Comparison of ENCODE assay signal across 22 cellular contexts in the genomic region with DNA sequence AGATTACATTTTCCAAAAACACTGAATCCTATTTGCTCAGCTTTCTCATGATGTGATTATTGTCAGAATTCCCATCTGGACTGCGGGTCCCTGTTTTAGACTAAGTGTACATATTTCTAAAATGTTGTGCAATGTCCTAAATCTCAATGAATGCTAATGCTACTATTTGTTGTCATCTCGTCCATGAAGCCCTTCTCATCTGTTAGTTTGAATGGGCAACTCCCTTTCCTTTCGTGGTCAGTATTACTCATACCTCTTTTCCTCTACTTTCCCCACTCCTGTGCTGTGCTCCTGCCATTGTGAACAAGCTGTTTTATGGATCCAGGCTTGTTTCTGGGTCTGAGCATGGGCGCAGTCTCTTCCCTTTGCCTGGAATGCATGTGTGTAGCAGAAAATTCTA.
DNase-seq lines count a peak whose midpoint lies in the region; ATAC-seq and TF ChIP-seq lines count a peak whose summit lies in the region.
"Had no signal": no experiment of that assay in that cellular context is flagged by ENCODE, and none has a peak within 500 bp of the region (broad histone marks: within the 10 kb centered on the region; RNA-seq: fewer than 3 reads in every experiment).

No MANE protein-coding gene starts in this region.

- H3K27ac ChIP-seq in left lung (no peak overlapping the region), ascending aorta (no peak overlapping the region)
- H3K27ac ChIP-seq: adrenal gland, tibial artery had no signal

- no peak overlapping the region for H3K27ac Mint-ChIP-seq in stimulated activated effector memory CD8-positive, alpha-beta T cell treated with anti-CD3 and anti-CD28 coated beads, Interleukin-12 subunit alpha, Interleukin-12 subunit beta, amount 100 ng/mL, for 72 hours
- H3K27ac Mint-ChIP-seq: activated T-helper 2 cell treated with anti-CD3 and anti-CD28 coated beads, Interferon-gamma antibody, Interleukin-2, Interleukin-4, amounts not matched to agents 10 μg/mL and 5 μg/mL and 100 μg/mL, durations not matched to agents 14 hours and 24 hours and 36 hours; CD14-positive monocyte; endodermal cell; nephron; T-helper 1 cell treated with Interleukin-12 subunit alpha and Interleukin-12 subunit beta and Interleukin-4 antibody, amounts not matched to agents 30 μg/mL and 1 μg/mL, for 36 hours had no signal

- no peaks in the 10 kb centered on the region for H3K9me3 ChIP-seq in left lung
- no peaks in the 10 kb centered on the region for H3K9me3 ChIP-seq in ascending aorta
- H3K9me3 ChIP-seq: adrenal gland, tibial artery had no signal

- no peak overlapping the region for H3K4me3 ChIP-seq in NB4 (ENCODE audit: low read depth, low read length)
- no peak overlapping the region for H3K4me3 ChIP-seq in epithelial cell of esophagus (ENCODE audit: low read length)
- H3K4me3 ChIP-seq in left lung, result no peak overlapping the region
- H3K4me3 ChIP-seq in ascending aorta, result no peak overlapping the region
- H3K4me3 ChIP-seq: adrenal gland, tibial artery had no signal

- no peak for TF ChIP-seq POLR2A in NB4 (IDR thresholded peaks at IDR 0.05; ENCODE audit: extremely low read depth, insufficient read length)

- TF ChIP-seq CTCF in NB4 (IDR thresholded peaks at IDR 0.05; ENCODE audit: low read depth, low read length) (no peak), epithelial cell of esophagus (IDR thresholded peaks at IDR 0.05; ENCODE audit: insufficient read depth, low read depth, low read length, missing control alignments) (no peak), left lung (IDR thresholded peaks at IDR 0.05) (no peak), ascending aorta (IDR thresholded peaks at IDR 0.05) (no peak)

- H3K4me1 Mint-ChIP-seq in stimulated activated effector memory CD8-positive, alpha-beta T cell treated with anti-CD3 and anti-CD28 coated beads, Interleukin-12 subunit alpha, Interleukin-12 subunit beta, amount 100 ng/mL, for 72 hours, result no peaks in the 10 kb centered on the region
- H3K4me1 Mint-ChIP-seq: CD14-positive monocyte, endodermal cell had no signal

- no peaks in the 10 kb centered on the region for H3K36me3 ChIP-seq in left lung
- H3K36me3 ChIP-seq in ascending aorta, result no peaks in the 10 kb centered on the region
- H3K36me3 ChIP-seq: adrenal gland, tibial artery had no signal

- no peak overlapping the region for H3K4me3 Mint-ChIP-seq in stimulated activated effector memory CD8-positive, alpha-beta T cell treated with anti-CD3 and anti-CD28 coated beads, Interleukin-12 subunit alpha, Interleukin-12 subunit beta, amount 100 ng/mL, for 72 hours
- H3K4me3 Mint-ChIP-seq: CD14-positive monocyte; endodermal cell; nephron; T-helper 1 cell treated with Interleukin-12 subunit alpha and Interleukin-12 subunit beta and Interleukin-4 antibody, amounts not matched to agents 30 μg/mL and 1 μg/mL, for 36 hours had no signal

- peak; percentile 31 for ATAC-seq in left lung
- no peak for ATAC-seq in HG02840 (IDR thresholded peaks at IDR 0.05; ENCODE audit: low FRiP score, unreplicated experiment)
- ATAC-seq in stimulated activated effector memory CD8-positive, alpha-beta T cell treated with anti-CD3 and anti-CD28 coated beads, Interleukin-12 subunit alpha, Interleukin-12 subunit beta, amount 100 ng/mL, for 72 hours, result no peak

- peaks cover 2% of the 10 kb centered on the region for H3K9me3 Mint-ChIP-seq in stimulated activated effector memory CD8-positive, alpha-beta T cell treated with anti-CD3 and anti-CD28 coated beads, Interleukin-12 subunit alpha, Interleukin-12 subunit beta, amount 100 ng/mL, for 72 hours
- H3K9me3 Mint-ChIP-seq: activated T-helper 2 cell treated with anti-CD3 and anti-CD28 coated beads, Interferon-gamma antibody, Interleukin-2, Interleukin-4, amounts not matched to agents 10 μg/mL and 5 μg/mL and 100 μg/mL, durations not matched to agents 14 hours and 24 hours and 36 hours; nephron; T-helper 1 cell treated with Interleukin-12 subunit alpha and Interleukin-12 subunit beta and Interleukin-4 antibody, amounts not matched to agents 30 μg/mL and 1 μg/mL, for 36 hours had no signal

- H3K27me3 ChIP-seq in left lung, result no peaks in the 10 kb centered on the region
- H3K27me3 ChIP-seq in ascending aorta, result no peaks in the 10 kb centered on the region
- H3K27me3 ChIP-seq: adrenal gland, tibial artery had no signal

- intact Hi-C loops in left lung (cut with DNase I) (no loop called here), ascending aorta (cut with DNase I) (no loop called here)

- peak; percentile 49 for DNase-seq in GM03348 (ENCODE audit: low spot score)
- peak; percentile 33 for DNase-seq in NB4 (ENCODE audit: low read depth)
- peak; percentile 29 for DNase-seq in epithelial cell of esophagus (ENCODE audit: low read depth)
- DNase-seq in left lung, result no peak
- DNase-seq in T1000 (lab: John Stamatoyannopoulos, UW), result no peak
- DNase-seq in ascending aorta (ENCODE audit: low spot score in 2 of 2), result no peak
- DNase-seq in stimulated activated effector memory CD8-positive, alpha-beta T cell treated with anti-CD3 and anti-CD28 coated beads, Interleukin-12 subunit alpha, Interleukin-12 subunit beta, amount 100 ng/mL, for 72 hours (ENCODE audit: low spot score in 2 of 2), result no peak
- DNase-seq: adrenal gland; DMS153; endodermal cell; glutamatergic neuron; MM.1S; NCI-H1930; NCI-H510A treated with DMSO at 0.1 percent for 48 hours; stimulated activated CD4-positive, alpha-beta T cell treated with anti-CD3 and anti-CD28 coated beads, Interleukin-12 subunit alpha, Interleukin-12 subunit beta, amount 100 ng/mL, for 4 hours; stimulated activated naive CD4-positive, alpha-beta T cell; tibial artery had no signal

- H3K4me1 ChIP-seq in left lung (no peaks in the 10 kb centered on the region), ascending aorta (no peaks in the 10 kb centered on the region)
- H3K4me1 ChIP-seq: adrenal gland, tibial artery had no signal

- no peaks in the 10 kb centered on the region for H3K36me3 Mint-ChIP-seq in stimulated activated effector memory CD8-positive, alpha-beta T cell treated with anti-CD3 and anti-CD28 coated beads, Interleukin-12 subunit alpha, Interleukin-12 subunit beta, amount 100 ng/mL, for 72 hours
- H3K36me3 Mint-ChIP-seq: CD14-positive monocyte had no signal

Comparison
In these comparisons a context has a peak if more than half of its experiments do, and no peak if none do; other contexts are left out.
1. DNase-seq: peak in GM03348 (single experiment), NB4 (single experiment) and epithelial cell of esophagus (single experiment); none in left lung (0 of 2), T1000 (single experiment), ascending aorta (0 of 2) and stimulated activated effector memory CD8-positive, alpha-beta T cell treated with anti-CD3 and anti-CD28 coated beads, Interleukin-12 subunit alpha, Interleukin-12 subunit beta, amount 100 ng/mL, for 72 hours (0 of 2).